Comparison of ENCODE assay signal across 9 cellular contexts in the genomic region with DNA sequence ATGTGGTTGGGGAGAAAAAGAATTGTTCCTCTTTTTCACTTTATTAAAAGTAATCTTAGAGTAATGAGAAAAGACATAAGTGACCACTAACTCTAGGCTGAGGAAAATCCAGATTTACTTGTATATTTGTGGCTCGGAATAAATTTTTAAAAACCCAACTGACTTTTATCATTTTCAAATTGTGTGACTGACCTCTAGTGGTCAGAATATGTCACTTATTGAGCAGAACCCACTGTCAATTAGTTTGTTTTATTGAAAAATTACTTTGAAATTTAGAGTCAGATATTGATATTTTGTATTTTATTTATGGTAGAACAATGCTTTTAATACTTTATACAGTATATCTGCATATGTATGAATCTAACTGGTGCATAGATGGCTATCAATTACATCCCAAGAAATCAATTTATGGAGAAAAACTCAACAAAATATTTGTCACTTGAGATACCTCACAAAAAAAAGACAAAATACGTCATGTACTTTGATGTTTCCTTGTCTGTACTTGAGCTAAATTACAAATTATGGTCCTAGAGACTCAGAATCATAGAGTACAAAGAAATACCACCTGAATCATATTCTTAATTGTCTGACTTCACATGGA.
DNase-seq lines count a peak whose midpoint lies in the region; ATAC-seq, FAIRE-seq and TF ChIP-seq lines count a peak whose summit lies in the region.
"Had no signal": no experiment of that assay in that cellular context is flagged by ENCODE, and none has a peak within 500 bp of the region (broad histone marks: within the 10 kb centered on the region; RNA-seq: fewer than 3 reads in every experiment).

No MANE protein-coding gene starts in this region.

- CTCF ChIA-PET in GM12878 (lab: Yijun Ruan, JAX) = interaction anchor here (0.9 to 1.6 kb wide), 4 partner anchors 24 to 476 kb away, joined by 3 to 9 read pairs (median 3); no protein-coding TSS in a partner anchor

- H3K9me2 ChIP-seq in DOHH2 (replicated peaks; ENCODE audit: control insufficient read depth, low read length) = no peaks in the 10 kb centered on the region

- no peak for TF ChIP-seq EP300 in Ishikawa (IDR thresholded peaks at IDR 0.05; ENCODE audit: borderline replicate concordance)
- no peak for TF ChIP-seq EP300 in GM12878 (IDR thresholded peaks at IDR 0.05; ENCODE audit: borderline replicate concordance in 1 of 2, control insufficient read depth in 1 of 2, low read depth in 2 of 2, low read length in 2 of 2)

- no peaks in the 10 kb centered on the region for H4K20me1 ChIP-seq in DOHH2 (ENCODE audit: control insufficient read depth, insufficient read depth, low read depth, low read length)
- H4K20me1 ChIP-seq in GM12878 (ENCODE audit: control insufficient read depth, insufficient read depth) = no peaks in the 10 kb centered on the region

- H3K36me3 ChIP-seq in DOHH2 (ENCODE audit: control insufficient read depth, low read length) = no peaks in the 10 kb centered on the region
- H3K36me3 ChIP-seq in GM12878 (ENCODE audit: control insufficient read depth in 2 of 2, insufficient read depth in 2 of 2, low read length in 1 of 2) = no peaks in the 10 kb centered on the region
- H3K36me3 ChIP-seq in lower lobe of right lung = no peaks in the 10 kb centered on the region

- H3K27me3 ChIP-seq in DOHH2 (ENCODE audit: control insufficient read depth, low read length) = no peaks in the 10 kb centered on the region
- no peaks in the 10 kb centered on the region for H3K27me3 ChIP-seq in GM12878 (replicated peaks in 1 of 2; ENCODE audit: control insufficient read depth in 2 of 2, insufficient read depth in 2 of 2, low read length in 1 of 2)
- no peaks in the 10 kb centered on the region for H3K27me3 ChIP-seq in lower lobe of right lung (ENCODE audit: low read depth)

- in situ Hi-C loops in GM12878 (cut with MboI) = loop anchor here (5.0 to 10.0 kb wide), 2 partner anchors 299 to 597 kb away; no protein-coding TSS in a partner anchor

- RAD21 ChIA-PET in GM12878 (lab: Charles Lee; ENCODE audit: unreplicated experiment) = no interaction called here

- no peaks in the 10 kb centered on the region for H3K79me2 ChIP-seq in DOHH2 (ENCODE audit: control insufficient read depth, low read length)
- H3K79me2 ChIP-seq in GM12878 (ENCODE audit: control insufficient read depth, insufficient read depth, low read length) = no peaks in the 10 kb centered on the region

- H2AFZ ChIP-seq in GM12878 (ENCODE audit: control insufficient read depth, low read depth, low read length) = no peak overlapping the region

- ATAC-seq in GM12878 (peak; percentile 49; the same call in 2 of the 3 replicates), lower lobe of right lung (no peak), HG03108 (IDR thresholded peaks at IDR 0.05; ENCODE audit: unreplicated experiment) (no peak), HG03354 (IDR thresholded peaks at IDR 0.05; ENCODE audit: poor library complexity, severe bottlenecking, unreplicated experiment) (no peak)

- TF ChIP-seq CTCF in DOHH2 (IDR thresholded peaks at IDR 0.05; ENCODE audit: low read depth, low read length, poor library complexity, severe bottlenecking) = peak; percentile 59
- peak; percentile 34 to 60 (median 53); a peak in 5 of 6 replicates for TF ChIP-seq CTCF in GM12878 (IDR thresholded peaks at IDR 0.05 in 2 of 3, conservative IDR thresholded peaks at IDR 0.05 in 1 of 3; ENCODE audit: control insufficient read depth in 2 of 3, extremely low read depth in 1 of 3, insufficient read depth in 1 of 3, low read depth in 3 of 3, low read length in 3 of 3)
- peak; percentile 65 for TF ChIP-seq CTCF in lower lobe of right lung (IDR thresholded peaks at IDR 0.05)

- TF ChIP-seq POLR2A in GM12878 (IDR thresholded peaks at IDR 0.05; ENCODE audit: low read depth, low read length) = no peak

- intact Hi-C loops in GM12878 (cut with micrococcal nuclease; ENCODE audit: unreplicated experiment) = loop anchor here (1.0 to 5.0 kb wide), 3 partner anchors 299 to 584 kb away; no protein-coding TSS in a partner anchor
- intact Hi-C loops in lower lobe of right lung (cut with DNase I) = loop anchor here (5.0 kb wide), 1 partner anchor 299 kb away; no protein-coding TSS in a partner anchor
- intact Hi-C loops in head of caudate nucleus (cut with DNase I) = loop anchor here (5.0 kb wide), 1 partner anchor 299 kb away; no protein-coding TSS in a partner anchor

- no peaks in the 10 kb centered on the region for H3K9me3 ChIP-seq in DOHH2 (ENCODE audit: control insufficient read depth, insufficient read depth, low read length)
- no peaks in the 10 kb centered on the region for H3K9me3 ChIP-seq in GM12878 (replicated peaks; ENCODE audit: control insufficient read depth, insufficient read depth, low read length)
- H3K9me3 ChIP-seq in lower lobe of right lung = no peaks in the 10 kb centered on the region

- H3K9ac ChIP-seq in GM12878 (ENCODE audit: control insufficient read depth, insufficient read depth, low read length) = no peak overlapping the region

- 3% methylated on average over 2 of the region's 2 CpGs for WGBS in GM12878 (ENCODE audit: insufficient coverage, insufficient replicate concordance, low lambda C conversion rate, missing lambda C conversion rate)

- TF ChIP-seq RAD21 in Ishikawa (IDR thresholded peaks at IDR 0.05; ENCODE audit: low read depth) (peak; percentile 82), GM12878 (IDR thresholded peaks at IDR 0.05; ENCODE audit: insufficient read depth, low read depth, low read length) (peak; percentile 73)

- no TSS peak for BruUV-seq in GM12878 (replicated peaks; lab: Mats Ljungman, UMichigan)

- SMC1A ChIA-PET in GM12878 (lab: Charles Lee; ENCODE audit: uncharacterized antibody, unreplicated experiment) = interaction anchor here (0.8 to 1.3 kb wide), 2 partner anchors 300 to 301 kb away, joined by 5 to 10 read pairs; no protein-coding TSS in a partner anchor

- H3K4me2 ChIP-seq in DOHH2 (ENCODE audit: low read length) (no peak overlapping the region), GM12878 (ENCODE audit: control insufficient read depth, insufficient read depth) (no peak overlapping the region)

- peak; percentile 96 for FAIRE-seq in GM12878 (lab: Jason Lieb, UNC)

- no peaks in the 10 kb centered on the region for H3K4me1 ChIP-seq in DOHH2 (ENCODE audit: control insufficient read depth, low read length)
- no peaks in the 10 kb centered on the region for H3K4me1 ChIP-seq in GM12878 (ENCODE audit: control insufficient read depth, insufficient read depth, low read length)
- no peaks in the 10 kb centered on the region for H3K4me1 ChIP-seq in lower lobe of right lung

- H3F3A ChIP-seq in DOHH2 (ENCODE audit: control insufficient read depth, insufficient read depth) = no peaks in the 10 kb centered on the region

- no peak for DNase-seq in GM12878 (ENCODE audit: low read depth, low spot score)
- no peak for DNase-seq in lower lobe of right lung
- no peak for DNase-seq in activated CD4-positive, alpha-beta T cell treated with anti-CD3 and anti-CD28 coated beads, Interleukin-2, amount 50 U/mL, for 48 hours
- no peak for DNase-seq in head of caudate nucleus
- DNase-seq: naive B cell had no signal

- no peak overlapping the region for H3K4me3 ChIP-seq in DOHH2 (ENCODE audit: low read length)
- H3K4me3 ChIP-seq in GM12878 = no peak overlapping the region
- H3K4me3 ChIP-seq in lower lobe of right lung = no peak overlapping the region

- H3K27ac ChIP-seq in DOHH2 (ENCODE audit: low read depth, low read length) = no peak overlapping the region
- H3K27ac ChIP-seq in GM12878 (ENCODE audit: control insufficient read depth, insufficient read depth) = no peak overlapping the region
- no peak overlapping the region for H3K27ac ChIP-seq in lower lobe of right lung

- POLR2A ChIA-PET in GM12878 (lab: Charles Lee) = no interaction called here

TF ChIP-seq in Ishikawa, 13 proteins besides CTCF, POLR2A, EP300 and RAD21 (continues in another document):
- TF ChIP-seq CEBPB (IDR thresholded peaks at IDR 0.05) (no peak), YY1 (IDR thresholded peaks at IDR 0.05; ENCODE audit: low read depth) (no peak), EGR1 (IDR thresholded peaks at IDR 0.05) (no peak)

TF ChIP-seq in GM12878, 131 proteins besides CTCF, POLR2A, EP300 and RAD21:
- TF ChIP-seq SMC3 (IDR thresholded peaks at IDR 0.05; ENCODE audit: borderline replicate concordance, low read length) (peak; percentile 52; the same call in 1 of the 2 replicates), RBBP5 (conservative IDR thresholded peaks at IDR 0.05) (no peak)
